In the genomic region with DNA sequence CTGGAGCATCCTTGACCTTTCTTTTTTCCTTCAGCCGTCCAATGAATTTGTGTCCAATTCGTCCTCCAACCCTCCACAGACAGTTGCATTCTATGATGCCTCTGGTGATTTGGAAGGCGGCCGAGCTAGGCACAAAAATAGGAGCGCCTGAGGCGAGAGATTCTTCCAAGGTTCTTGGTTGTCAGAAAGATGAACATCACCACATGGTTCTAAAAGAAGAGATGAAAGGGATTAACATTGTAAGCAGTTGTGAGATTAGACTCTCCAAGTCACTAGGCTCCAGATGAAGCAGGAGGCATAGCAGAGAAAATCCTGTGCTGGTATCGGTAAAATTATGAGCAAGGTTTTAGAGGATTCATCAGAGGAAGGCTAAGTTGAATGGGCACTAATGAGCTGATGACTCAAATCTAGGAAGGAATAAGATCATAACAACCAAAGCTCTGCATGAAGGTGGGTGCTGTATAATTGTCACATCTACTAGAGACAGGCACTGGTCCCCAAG, we compare ENCODE assay signal across 9 cellular contexts.
A peak's percentile ranks its signal among the peaks of the same experiment; 100 is the strongest.
DNase-seq lines count a peak whose midpoint lies in the region; ATAC-seq, FAIRE-seq and TF ChIP-seq lines count a peak whose summit lies in the region.
"Had no signal": no experiment of that assay in that cellular context is flagged by ENCODE, and none has a peak within 500 bp of the region (broad histone marks: within the 10 kb centered on the region; RNA-seq: fewer than 3 reads in every experiment).

No MANE protein-coding gene starts in this region.

- H3K27me3 ChIP-seq in H1 (replicated peaks in 1 of 4; ENCODE audit: control insufficient read depth in 3 of 4, extremely low read depth in 1 of 4, insufficient read depth in 3 of 4, low read length in 3 of 4) (no peaks in the 10 kb centered on the region), upper lobe of left lung (no peaks in the 10 kb centered on the region)

- no peaks in the 10 kb centered on the region for H3K36me3 ChIP-seq in H1 (ENCODE audit: control insufficient read depth in 2 of 4, insufficient read depth in 4 of 4, low read length in 3 of 4)
- H3K36me3 ChIP-seq in upper lobe of left lung: no peaks in the 10 kb centered on the region

- H3K14ac ChIP-seq in H1 (ENCODE audit: insufficient read length): no peak overlapping the region

- H3K4me1 ChIP-seq in H1 (replicated peaks in 1 of 4; ENCODE audit: control insufficient read depth in 3 of 4, insufficient read depth in 4 of 4, low read length in 3 of 4) (peaks cover 5 to 27% (median 15%) of the 10 kb centered on the region in 4 experiments), upper lobe of left lung (peaks cover 37 to 54% (median 42%) of the 10 kb centered on the region in 4 donors)

- peak overlapping the region; percentile 31 for H3K4me3 Mint-ChIP-seq in activated naive CD4-positive, alpha-beta T cell treated with anti-CD3 and anti-CD28 coated beads, Interleukin-2, amount 50 U/mL, for 24 hours
- peak overlapping the region in 1 of 3 experiments; percentile 4 for H3K4me3 Mint-ChIP-seq in nephron

- peak in 1 of 2 donors; percentile 5 for ATAC-seq in upper lobe of left lung (ENCODE audit: low FRiP score in 2 of 2)
- ATAC-seq in HG03571 (IDR thresholded peaks at IDR 0.05; ENCODE audit: unreplicated experiment): no peak

- H3K4me2 ChIP-seq in H1 (ENCODE audit: insufficient read depth in 1 of 2, low read depth in 2 of 2, low read length in 2 of 2): no peak overlapping the region

- no peak for DNase-seq in activated naive CD4-positive, alpha-beta T cell treated with anti-CD3 and anti-CD28 coated beads, Interleukin-2, amount 50 U/mL, for 16 hours
- no peak for DNase-seq in H1 (ENCODE audit: low read depth in 1 of 2, low spot score in 2 of 2)
- DNase-seq in upper lobe of left lung: no peak
- DNase-seq in HPDE6-E6E7 (ENCODE audit: extremely low spot score): no peak
- no peak for DNase-seq in SIG-M5 treated with dmso at 0.1 percent for 504 hours (lab: John Stamatoyannopoulos, UW; ENCODE audit: unreplicated experiment)
- DNase-seq: AML-193 had no signal

- H3K36me3 Mint-ChIP-seq in activated naive CD4-positive, alpha-beta T cell treated with anti-CD3 and anti-CD28 coated beads, Interleukin-2, amount 50 U/mL, for 24 hours: no peaks in the 10 kb centered on the region
- no peaks in the 10 kb centered on the region for H3K36me3 Mint-ChIP-seq in nephron (ENCODE audit: low read depth)

- no peak overlapping the region for H4K8ac ChIP-seq in H1 (ENCODE audit: extremely low read depth, insufficient read depth, low read length)

- H3K56ac ChIP-seq in H1 (replicated peaks; ENCODE audit: insufficient read length, low read depth, low read length): no peak overlapping the region

- TF ChIP-seq POLR2A in H1 (IDR thresholded peaks at IDR 0.05; ENCODE audit: control extremely low read depth in 1 of 2, low read depth in 2 of 2, low read length in 2 of 2) (no peak), upper lobe of left lung (IDR thresholded peaks at IDR 0.05) (no peak)

- 94% methylated on average over 7 of the region's 7 CpGs; no CpG with 5 or more reads in 1 of the 2 experiments for WGBS in H1 (ENCODE audit: extremely low coverage in 1 of 2, insufficient coverage in 1 of 2, insufficient read length in 1 of 2, insufficient replicate concordance in 2 of 2, low coverage in 1 of 2, low lambda C conversion rate in 2 of 2, missing lambda C conversion rate in 1 of 2), 2 experiments
- 70 to 73% methylated on average over 7 of the region's 7 CpGs for WGBS in upper lobe of left lung, 2 donors

- no peak for TF ChIP-seq EP300 in H1 (IDR thresholded peaks at IDR 0.05; ENCODE audit: borderline replicate concordance in 1 of 2, low read depth in 2 of 2, low read length in 2 of 2)
- no peak for TF ChIP-seq EP300 in upper lobe of left lung (IDR thresholded peaks at IDR 0.05)

- peaks cover 29% of the 10 kb centered on the region for H3K4me1 Mint-ChIP-seq in activated naive CD4-positive, alpha-beta T cell treated with anti-CD3 and anti-CD28 coated beads, Interleukin-2, amount 50 U/mL, for 24 hours
- peaks cover 85% of the 10 kb centered on the region for H3K4me1 Mint-ChIP-seq in nephron

- peak overlapping the region; percentile 57; the same call in 1 of the 2 replicates for H2BK20ac ChIP-seq in H1 (ENCODE audit: low read length)

- H3K9me3 ChIP-seq in H1 (ENCODE audit: insufficient read depth in 2 of 2, low read depth in 1 of 2, low read length in 1 of 2) (no peaks in the 10 kb centered on the region), upper lobe of left lung (no peaks in the 10 kb centered on the region)

- no peak for TF ChIP-seq RAD21 in H1 (IDR thresholded peaks at IDR 0.05 in 1 of 2, conservative IDR thresholded peaks at IDR 0.05 in 1 of 2; ENCODE audit: low read depth in 2 of 2, low read length in 2 of 2)

- no peak for TF ChIP-seq CTCF in H1 (IDR thresholded peaks at IDR 0.05; ENCODE audit: control extremely low read depth in 1 of 3, insufficient read depth in 1 of 3, low read depth in 1 of 3, low read length in 3 of 3)
- no peak for TF ChIP-seq CTCF in nephron (IDR thresholded peaks at IDR 0.05; ENCODE audit: unreplicated experiment in 3 of 3)
- no peak for TF ChIP-seq CTCF in upper lobe of left lung (IDR thresholded peaks at IDR 0.05)

- H3K23ac ChIP-seq in H1 (ENCODE audit: insufficient read length): no peak overlapping the region

- no peak overlapping the region for H3K4ac ChIP-seq in H1 (replicated peaks; ENCODE audit: insufficient read length, low read depth, low read length)

- H4K91ac ChIP-seq in H1 (replicated peaks; ENCODE audit: insufficient read length, low read length): no peak overlapping the region

- no peak overlapping the region for H2AFZ ChIP-seq in H1 (ENCODE audit: low read length)

- FAIRE-seq in H1 (lab: Jason Lieb, UNC): no peak

- H2BK15ac ChIP-seq in H1 (ENCODE audit: low read length): no peak overlapping the region

- H3K27ac Mint-ChIP-seq in activated naive CD4-positive, alpha-beta T cell treated with anti-CD3 and anti-CD28 coated beads, Interleukin-2, amount 50 U/mL, for 24 hours: peak overlapping the region; percentile 90
- peak overlapping the region; percentile 92 to 98 (median 96) for H3K27ac Mint-ChIP-seq in nephron

- no peaks in the 10 kb centered on the region for H4K20me1 ChIP-seq in H1 (replicated peaks in 1 of 2; ENCODE audit: control insufficient read depth in 1 of 2, insufficient read depth in 2 of 2, low read length in 2 of 2)

- H3K4me3 ChIP-seq in H1 (ENCODE audit: extremely low read depth in 1 of 4, insufficient read depth in 2 of 4, low read depth in 3 of 4, low read length in 4 of 4) (no peak overlapping the region), upper lobe of left lung (no peak overlapping the region)

- no peak overlapping the region; the same call in 1 of the 2 replicates for H2AK5ac ChIP-seq in H1 (ENCODE audit: low read depth, low read length)

- H3K27me3 Mint-ChIP-seq in activated naive CD4-positive, alpha-beta T cell treated with anti-CD3 and anti-CD28 coated beads, Interleukin-2, amount 50 U/mL, for 24 hours: no peaks in the 10 kb centered on the region
- no peaks in the 10 kb centered on the region for H3K27me3 Mint-ChIP-seq in nephron (ENCODE audit: low read depth)

- no peak overlapping the region for H3K9ac ChIP-seq in H1 (replicated peaks in 1 of 4; ENCODE audit: extremely low read depth in 1 of 4, low read depth in 3 of 4, low read length in 3 of 4)

- H2BK5ac ChIP-seq in H1 (ENCODE audit: low read depth, low read length): no peak overlapping the region

- H2BK12ac ChIP-seq in H1 (ENCODE audit: low read depth, low read length): no peak overlapping the region

- no peak overlapping the region for H2BK120ac ChIP-seq in H1 (replicated peaks; ENCODE audit: low read depth, low read length)

- H3K23me2 ChIP-seq in H1 (ENCODE audit: low read depth, low read length): no peaks in the 10 kb centered on the region

- H4K5ac ChIP-seq in H1 (ENCODE audit: insufficient read length, low read depth, low read length): no peak overlapping the region

- no peaks in the 10 kb centered on the region for H3K79me2 ChIP-seq in H1 (ENCODE audit: control insufficient read depth in 1 of 2, insufficient read depth in 2 of 2, low read length in 2 of 2)

- H3K79me1 ChIP-seq in H1 (ENCODE audit: low read depth, low read length): no peaks in the 10 kb centered on the region

- no peaks in the 10 kb centered on the region for H3K9me3 Mint-ChIP-seq in activated naive CD4-positive, alpha-beta T cell treated with anti-CD3 and anti-CD28 coated beads, Interleukin-2, amount 50 U/mL, for 24 hours
- H3K9me3 Mint-ChIP-seq in nephron: no peaks in the 10 kb centered on the region

- H3K18ac ChIP-seq in H1 (ENCODE audit: extremely low read depth, low read length): no peak overlapping the region

- H3K27ac ChIP-seq in H1 (ENCODE audit: low read depth, low read length): no peak overlapping the region
- peak overlapping the region; percentile 12 to 72 (median 39) for H3K27ac ChIP-seq in upper lobe of left lung

- CTCF ChIA-PET in H1 (lab: Charles Lee; ENCODE audit: partially characterized antibody): interaction anchor here (0.6 to 4.3 kb wide), 10 partner anchors 10 to 1751 kb away, joined by 3 to 19 read pairs (median 4); no protein-coding TSS in a partner anchor

- POLR2A ChIA-PET in H1 (lab: Charles Lee; ENCODE audit: partially characterized antibody): interaction anchor here (0.7 kb wide), 1 partner anchor 81 kb away, joined by 3 read pairs; no protein-coding TSS in a partner anchor

TF ChIP-seq in H1, 55 proteins besides CTCF, POLR2A, EP300 and RAD21:
- no peak for TF ChIP-seq SP4 (IDR thresholded peaks at IDR 0.05; ENCODE audit: low read length)
- no peak for TF ChIP-seq SP2 (IDR thresholded peaks at IDR 0.05; ENCODE audit: low read length)
- no peak for TF ChIP-seq CBX5 (IDR thresholded peaks at IDR 0.05; ENCODE audit: low read depth, low read length)
- TF ChIP-seq SRF (IDR thresholded peaks at IDR 0.05; ENCODE audit: low read depth, low read length): no peak
- TF ChIP-seq PHF8 (conservative IDR thresholded peaks at IDR 0.05; ENCODE audit: low read depth, low read length): no peak
- no peak for TF ChIP-seq KDM1A (IDR thresholded peaks at IDR 0.05; ENCODE audit: borderline replicate concordance, low read length)
- TF ChIP-seq TEAD4 (IDR thresholded peaks at IDR 0.05; ENCODE audit: low read depth, low read length): no peak
- TF ChIP-seq RBBP5 (IDR thresholded peaks at IDR 0.05; ENCODE audit: borderline replicate concordance, low read depth, low read length): no peak
- TF ChIP-seq, protein P1, sequence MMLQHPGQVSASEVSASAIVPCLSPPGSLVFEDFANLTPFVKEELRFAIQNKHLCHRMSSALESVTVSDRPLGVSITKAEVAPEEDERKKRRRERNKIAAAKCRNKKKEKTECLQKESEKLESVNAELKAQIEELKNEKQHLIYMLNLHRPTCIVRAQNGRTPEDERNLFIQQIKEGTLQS (IDR thresholded peaks at IDR 0.05; ENCODE audit: insufficient read depth, low read depth, low read length): no peak
- TF ChIP-seq JUN (IDR thresholded peaks at IDR 0.05; ENCODE audit: low read depth, low read length): no peak
